9 cellular contexts compared by ENCODE assay signal in genomic region chr13:33057019-33057785, GRCh38. TPM values are rescaled to one million over a fixed set of nuclear protein-coding genes. Genes with fewer than 3 reads are reported as not detected.
A peak's percentile ranks its signal among the peaks of the same experiment; 100 is the strongest.
DNase-seq lines count a peak whose midpoint lies in the region; ATAC-seq and TF ChIP-seq lines count a peak whose summit lies in the region.
"Had no signal": no experiment of that assay in that cellular context is flagged by ENCODE, and none has a peak within 500 bp of the region (broad histone marks: within the 10 kb centered on the region; RNA-seq: fewer than 3 reads in every experiment).

No MANE protein-coding gene starts in this region.

- H3K4me1 ChIP-seq in effector memory CD4-positive, alpha-beta T cell (ENCODE audit: control insufficient read depth, insufficient read depth, low read length, poor library complexity, severe bottlenecking), result no peaks in the 10 kb centered on the region

- H3K36me3 ChIP-seq in effector memory CD4-positive, alpha-beta T cell (ENCODE audit: control insufficient read depth, insufficient read depth, low read length), result no peaks in the 10 kb centered on the region

- peaks cover 8% of the 10 kb centered on the region for H3K27me3 Mint-ChIP-seq in CD4-positive, alpha-beta T cell
- no peaks in the 10 kb centered on the region for H3K27me3 Mint-ChIP-seq in activated T-helper 1 cell treated with anti-CD3 and anti-CD28 coated beads, Interleukin-12 subunit alpha, Interleukin-12 subunit beta, Interleukin-2, Interleukin-4 antibody, amounts not matched to agents 30 ng/mL and 10 ng/mL and 1 ng/mL, durations not matched to agents 14 hours and 24 hours and 36 hours (ENCODE audit: insufficient read depth)

- H3K4me1 Mint-ChIP-seq in CD4-positive, alpha-beta T cell (ENCODE audit: low read depth), result no peaks in the 10 kb centered on the region
- H3K4me1 Mint-ChIP-seq in activated T-helper 1 cell treated with anti-CD3 and anti-CD28 coated beads, Interleukin-12 subunit alpha, Interleukin-12 subunit beta, Interleukin-2, Interleukin-4 antibody, amounts not matched to agents 30 ng/mL and 10 ng/mL and 1 ng/mL, durations not matched to agents 14 hours and 24 hours and 36 hours (ENCODE audit: low read depth), result no peaks in the 10 kb centered on the region

- H3K9me3 Mint-ChIP-seq in CD4-positive, alpha-beta T cell, result no peaks in the 10 kb centered on the region
- no peaks in the 10 kb centered on the region for H3K9me3 Mint-ChIP-seq in activated T-helper 1 cell treated with anti-CD3 and anti-CD28 coated beads, Interleukin-12 subunit alpha, Interleukin-12 subunit beta, Interleukin-2, Interleukin-4 antibody, amounts not matched to agents 30 ng/mL and 10 ng/mL and 1 ng/mL, durations not matched to agents 14 hours and 24 hours and 36 hours

- H3K27me3 ChIP-seq in CD4-positive, alpha-beta T cell (ENCODE audit: control insufficient read depth, insufficient read depth, low read length), result no peaks in the 10 kb centered on the region
- H3K27me3 ChIP-seq in effector memory CD4-positive, alpha-beta T cell (replicated peaks; ENCODE audit: control insufficient read depth, insufficient read depth, low read length, poor library complexity, severe bottlenecking), result no peaks in the 10 kb centered on the region

- POLR2A ChIA-PET in CD4-positive, alpha-beta T cell (lab: Charles Lee), result no interaction called here

- no peak overlapping the region for H3K27ac Mint-ChIP-seq in CD4-positive, alpha-beta T cell
- H3K27ac Mint-ChIP-seq in activated T-helper 1 cell treated with anti-CD3 and anti-CD28 coated beads, Interleukin-12 subunit alpha, Interleukin-12 subunit beta, Interleukin-2, Interleukin-4 antibody, amounts not matched to agents 30 ng/mL and 10 ng/mL and 1 ng/mL, durations not matched to agents 14 hours and 24 hours and 36 hours, result no peak overlapping the region

- no peak overlapping the region for H3K27ac ChIP-seq in CD4-positive, alpha-beta T cell (ENCODE audit: low read depth, low read length)
- no peak overlapping the region for H3K27ac ChIP-seq in effector memory CD4-positive, alpha-beta T cell (ENCODE audit: insufficient read depth, low read length, poor library complexity, severe bottlenecking)

- CTCF ChIA-PET in CD4-positive, alpha-beta T cell (lab: Charles Lee), result no interaction called here

- in situ Hi-C loops in GM13976 (cut with MboI; ENCODE audit: low sequenced_read_pairs, unreplicated experiment), result no loop called here

- H3K4me3 Mint-ChIP-seq in CD4-positive, alpha-beta T cell, result no peak overlapping the region
- H3K4me3 Mint-ChIP-seq in activated T-helper 1 cell treated with anti-CD3 and anti-CD28 coated beads, Interleukin-12 subunit alpha, Interleukin-12 subunit beta, Interleukin-2, Interleukin-4 antibody, amounts not matched to agents 30 ng/mL and 10 ng/mL and 1 ng/mL, durations not matched to agents 14 hours and 24 hours and 36 hours, result no peak overlapping the region

- no peaks in the 10 kb centered on the region for H3K36me3 Mint-ChIP-seq in CD4-positive, alpha-beta T cell (ENCODE audit: low read depth)
- no peaks in the 10 kb centered on the region for H3K36me3 Mint-ChIP-seq in activated T-helper 1 cell treated with anti-CD3 and anti-CD28 coated beads, Interleukin-12 subunit alpha, Interleukin-12 subunit beta, Interleukin-2, Interleukin-4 antibody, amounts not matched to agents 30 ng/mL and 10 ng/mL and 1 ng/mL, durations not matched to agents 14 hours and 24 hours and 36 hours (ENCODE audit: low read depth)

- ATAC-seq in CD4-positive, alpha-beta T cell (ENCODE audit: poor library complexity), result no peak
- ATAC-seq in HG02884 (IDR thresholded peaks at IDR 0.05; ENCODE audit: unreplicated experiment), result no peak

- no peak overlapping the region for H3K4me3 ChIP-seq in epithelial cell of esophagus (ENCODE audit: low read length)
- no peak overlapping the region for H3K4me3 ChIP-seq in retinal pigment epithelial cell (ENCODE audit: low read length)
- H3K4me3 ChIP-seq in effector memory CD4-positive, alpha-beta T cell (ENCODE audit: insufficient read depth, low read depth, low read length, poor library complexity, severe bottlenecking), result no peak overlapping the region

- DNase-seq in GM13976 (ENCODE audit: low spot score), result peak; percentile 65
- DNase-seq in NAMALWA (ENCODE audit: low spot score), result peak; percentile 68
- DNase-seq in epithelial cell of esophagus (ENCODE audit: low read depth), result peak; percentile 7
- DNase-seq in retinal pigment epithelial cell (ENCODE audit: low read depth), result no peak
- DNase-seq in CD4-positive, alpha-beta T cell, result no peak
- no peak for DNase-seq in effector memory CD4-positive, alpha-beta T cell
- DNase-seq in activated T-helper 1 cell treated with anti-CD3 and anti-CD28 coated beads, Interleukin-12 subunit alpha, Interleukin-12 subunit beta, Interleukin-2, Interleukin-4 antibody, amounts not matched to agents 30 ng/mL and 10 ng/mL and 1 ng/mL, durations not matched to agents 14 hours and 24 hours and 36 hours (ENCODE audit: low spot score), result no peak
- DNase-seq: NCI-H1048 had no signal

- TF ChIP-seq CTCF in GM13976 (IDR thresholded peaks at IDR 0.05; ENCODE audit: borderline replicate concordance, control extremely low read depth, extremely low read depth, insufficient read depth, missing control alignments) (no peak), epithelial cell of esophagus (IDR thresholded peaks at IDR 0.05; ENCODE audit: insufficient read depth, low read depth, low read length, missing control alignments) (peak; percentile 51), retinal pigment epithelial cell (conservative IDR thresholded peaks at IDR 0.05; ENCODE audit: low read depth, low read length) (peak; percentile 58)
- no peak for TF ChIP-seq CTCF in CD4-positive, alpha-beta T cell (IDR thresholded peaks at IDR 0.05)

- no peaks in the 10 kb centered on the region for H3K9me3 ChIP-seq in CD4-positive, alpha-beta T cell (ENCODE audit: control insufficient read depth, low read length)
- no peaks in the 10 kb centered on the region for H3K9me3 ChIP-seq in effector memory CD4-positive, alpha-beta T cell (ENCODE audit: control insufficient read depth, low read length)

- intact Hi-C loops in CD4-positive, alpha-beta T cell (cut with DNase I, micrococcal nuclease), result no loop called here
- intact Hi-C loops in activated T-helper 1 cell treated with anti-CD3 and anti-CD28 coated beads, Interleukin-12 subunit alpha, Interleukin-12 subunit beta, Interleukin-2, Interleukin-4 antibody, amounts not matched to agents 30 ng/mL and 10 ng/mL and 1 ng/mL, durations not matched to agents 14 hours and 24 hours and 36 hours (cut with micrococcal nuclease), result no loop called here

RNA-seq across cellular contexts. Expression of gene KL, which starts 41.0 kb away (rescaled TPM):
- not detected for total RNA-seq in CD4-positive, alpha-beta T cell
- 0.49 and 0.54 TPM in 2 replicates for total RNA-seq in activated T-helper 1 cell treated with anti-CD3 and anti-CD28 coated beads, Interleukin-12 subunit alpha, Interleukin-12 subunit beta, Interleukin-2, Interleukin-4 antibody, amounts not matched to agents 30 ng/mL and 10 ng/mL and 1 ng/mL, durations not matched to agents 14 hours and 24 hours and 36 hours

Comparison
In these comparisons a context has a peak if more than half of its experiments do, and no peak if none do; other contexts are left out.
1. DNase-seq: peak in GM13976 (single experiment), NAMALWA (single experiment) and epithelial cell of esophagus (single experiment); none in retinal pigment epithelial cell (single experiment), CD4-positive, alpha-beta T cell (0 of 10), effector memory CD4-positive, alpha-beta T cell (0 of 3) and activated T-helper 1 cell treated with anti-CD3 and anti-CD28 coated beads, Interleukin-12 subunit alpha, Interleukin-12 subunit beta, Interleukin-2, Interleukin-4 antibody, amounts not matched to agents 30 ng/mL and 10 ng/mL and 1 ng/mL, durations not matched to agents 14 hours and 24 hours and 36 hours (single experiment).
2. CTCF ChIP-seq: peak in epithelial cell of esophagus (single experiment) and retinal pigment epithelial cell (single experiment); none in GM13976 (single experiment) and CD4-positive, alpha-beta T cell (single experiment).